In genomic region chr10:96833220-96834001, GRCh38 we compare ENCODE assay signal across 2 cellular contexts.
TF ChIP-seq lines count a peak whose summit lies in the region.

No MANE protein-coding gene starts in this region.

TF ChIP-seq in SK-N-SH, 30 proteins besides CTCF, POLR2A, EP300 and RAD21 (continued from another document):
- no peak for TF ChIP-seq IRF3 (IDR thresholded peaks at IDR 0.05; ENCODE audit: low read depth, low read length)
- TF ChIP-seq FOXM1 (IDR thresholded peaks at IDR 0.05; ENCODE audit: low read depth), result no peak
- no peak for TF ChIP-seq NFIC (IDR thresholded peaks at IDR 0.05; ENCODE audit: borderline replicate concordance)
- TF ChIP-seq FOSL2 (IDR thresholded peaks at IDR 0.05; ENCODE audit: borderline replicate concordance, low read depth), result no peak
- 0 out of 2 replicates have a peak, but pooled peaks have one; percentile 7 for TF ChIP-seq SIN3A (IDR thresholded peaks at IDR 0.05; ENCODE audit: borderline replicate concordance, low read depth, low read length)

TF ChIP-seq in HepG2, 621 proteins besides CTCF, POLR2A, EP300 and RAD21 (continued from another document and continues in another):
- no peak for TF ChIP-seq ZNF619 (CRISPR knock-in tag; IDR thresholded peaks at IDR 0.05)
- TF ChIP-seq MAFF (IDR thresholded peaks at IDR 0.05; ENCODE audit: low read depth, low read length), result no peak
- TF ChIP-seq, protein P1, sequence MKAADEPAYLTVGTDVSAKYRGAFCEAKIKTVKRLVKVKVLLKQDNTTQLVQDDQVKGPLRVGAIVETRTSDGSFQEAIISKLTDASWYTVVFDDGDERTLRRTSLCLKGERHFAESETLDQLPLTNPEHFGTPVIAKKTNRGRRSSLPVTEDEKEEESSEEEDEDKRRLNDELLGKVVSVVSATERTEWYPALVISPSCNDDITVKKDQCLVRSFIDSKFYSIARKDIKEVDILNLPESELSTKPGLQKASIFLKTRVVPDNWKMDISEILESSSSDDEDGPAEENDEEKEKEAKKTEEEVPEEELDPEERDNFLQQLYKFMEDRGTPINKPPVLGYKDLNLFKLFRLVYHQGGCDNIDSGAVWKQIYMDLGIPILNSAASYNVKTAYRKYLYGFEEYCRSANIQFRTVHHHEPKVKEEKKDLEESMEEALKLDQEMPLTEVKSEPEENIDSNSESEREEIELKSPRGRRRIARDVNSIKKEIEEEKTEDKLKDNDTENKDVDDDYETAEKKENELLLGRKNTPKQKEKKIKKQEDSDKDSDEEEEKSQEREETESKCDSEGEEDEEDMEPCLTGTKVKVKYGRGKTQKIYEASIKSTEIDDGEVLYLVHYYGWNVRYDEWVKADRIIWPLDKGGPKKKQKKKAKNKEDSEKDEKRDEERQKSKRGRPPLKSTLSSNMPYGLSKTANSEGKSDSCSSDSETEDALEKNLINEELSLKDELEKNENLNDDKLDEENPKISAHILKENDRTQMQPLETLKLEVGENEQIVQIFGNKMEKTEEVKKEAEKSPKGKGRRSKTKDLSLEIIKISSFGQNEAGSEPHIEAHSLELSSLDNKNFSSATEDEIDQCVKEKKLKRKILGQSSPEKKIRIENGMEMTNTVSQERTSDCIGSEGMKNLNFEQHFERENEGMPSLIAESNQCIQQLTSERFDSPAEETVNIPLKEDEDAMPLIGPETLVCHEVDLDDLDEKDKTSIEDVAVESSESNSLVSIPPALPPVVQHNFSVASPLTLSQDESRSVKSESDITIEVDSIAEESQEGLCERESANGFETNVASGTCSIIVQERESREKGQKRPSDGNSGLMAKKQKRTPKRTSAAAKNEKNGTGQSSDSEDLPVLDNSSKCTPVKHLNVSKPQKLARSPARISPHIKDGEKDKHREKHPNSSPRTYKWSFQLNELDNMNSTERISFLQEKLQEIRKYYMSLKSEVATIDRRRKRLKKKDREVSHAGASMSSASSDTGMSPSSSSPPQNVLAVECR (CRISPR knock-in tag; IDR thresholded peaks at IDR 0.05; ENCODE audit: borderline replicate concordance), result peak; percentile 41; the same call in 1 of the 2 replicates
- no peak for TF ChIP-seq ELF3 (CRISPR knock-in tag; IDR thresholded peaks at IDR 0.05)
- no peak for TF ChIP-seq SIX4 (CRISPR knock-in tag; IDR thresholded peaks at IDR 0.05)
- TF ChIP-seq ZSCAN30 (CRISPR knock-in tag; IDR thresholded peaks at IDR 0.05), result no peak
- TF ChIP-seq GLI4 (CRISPR knock-in tag; IDR thresholded peaks at IDR 0.05; ENCODE audit: borderline replicate concordance), result no peak
- TF ChIP-seq NAIF1 (CRISPR knock-in tag; IDR thresholded peaks at IDR 0.05; ENCODE audit: borderline replicate concordance), result peak; percentile 52; the same call in 1 of the 2 replicates
- TF ChIP-seq ZBTB46 (CRISPR knock-in tag; IDR thresholded peaks at IDR 0.05; ENCODE audit: borderline replicate concordance), result no peak
- no peak for TF ChIP-seq EED (CRISPR knock-in tag; IDR thresholded peaks at IDR 0.05)
- TF ChIP-seq MBD4 (IDR thresholded peaks at IDR 0.05; ENCODE audit: borderline replicate concordance, low read length), result no peak
- 0 out of 2 replicates have a peak, but pooled peaks have one; percentile 48 for TF ChIP-seq AFF4 (CRISPR knock-in tag; IDR thresholded peaks at IDR 0.05)
- TF ChIP-seq ZNF136 (CRISPR knock-in tag; IDR thresholded peaks at IDR 0.05; ENCODE audit: low read depth), result no peak
- TF ChIP-seq XBP1 (CRISPR knock-in tag; IDR thresholded peaks at IDR 0.05), result no peak
- no peak for TF ChIP-seq HNF1A (IDR thresholded peaks at IDR 0.05; ENCODE audit: low read depth)
- TF ChIP-seq HNF1A (CRISPR knock-in tag; IDR thresholded peaks at IDR 0.05; ENCODE audit: borderline replicate concordance), result no peak
- TF ChIP-seq GABPB1 (CRISPR knock-in tag; IDR thresholded peaks at IDR 0.05), result peak; percentile 21; the same call in 1 of the 2 replicates
- TF ChIP-seq ZFP82 (CRISPR knock-in tag; IDR thresholded peaks at IDR 0.05; ENCODE audit: borderline replicate concordance), result 0 out of 2 replicates have a peak, but pooled peaks have one; percentile 15
- no peak for TF ChIP-seq SNAPC5 (CRISPR knock-in tag; IDR thresholded peaks at IDR 0.05; ENCODE audit: borderline replicate concordance)
- TF ChIP-seq, protein P2, sequence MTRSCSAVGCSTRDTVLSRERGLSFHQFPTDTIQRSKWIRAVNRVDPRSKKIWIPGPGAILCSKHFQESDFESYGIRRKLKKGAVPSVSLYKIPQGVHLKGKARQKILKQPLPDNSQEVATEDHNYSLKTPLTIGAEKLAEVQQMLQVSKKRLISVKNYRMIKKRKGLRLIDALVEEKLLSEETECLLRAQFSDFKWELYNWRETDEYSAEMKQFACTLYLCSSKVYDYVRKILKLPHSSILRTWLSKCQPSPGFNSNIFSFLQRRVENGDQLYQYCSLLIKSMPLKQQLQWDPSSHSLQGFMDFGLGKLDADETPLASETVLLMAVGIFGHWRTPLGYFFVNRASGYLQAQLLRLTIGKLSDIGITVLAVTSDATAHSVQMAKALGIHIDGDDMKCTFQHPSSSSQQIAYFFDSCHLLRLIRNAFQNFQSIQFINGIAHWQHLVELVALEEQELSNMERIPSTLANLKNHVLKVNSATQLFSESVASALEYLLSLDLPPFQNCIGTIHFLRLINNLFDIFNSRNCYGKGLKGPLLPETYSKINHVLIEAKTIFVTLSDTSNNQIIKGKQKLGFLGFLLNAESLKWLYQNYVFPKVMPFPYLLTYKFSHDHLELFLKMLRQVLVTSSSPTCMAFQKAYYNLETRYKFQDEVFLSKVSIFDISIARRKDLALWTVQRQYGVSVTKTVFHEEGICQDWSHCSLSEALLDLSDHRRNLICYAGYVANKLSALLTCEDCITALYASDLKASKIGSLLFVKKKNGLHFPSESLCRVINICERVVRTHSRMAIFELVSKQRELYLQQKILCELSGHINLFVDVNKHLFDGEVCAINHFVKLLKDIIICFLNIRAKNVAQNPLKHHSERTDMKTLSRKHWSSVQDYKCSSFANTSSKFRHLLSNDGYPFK (CRISPR knock-in tag; IDR thresholded peaks at IDR 0.05; ENCODE audit: borderline replicate concordance), result peak; percentile 37; the same call in 1 of the 2 replicates
- TF ChIP-seq KMT2A (CRISPR knock-in tag; IDR thresholded peaks at IDR 0.05), result 0 out of 2 replicates have a peak, but pooled peaks have one; percentile 27
- TF ChIP-seq ZNF296 (CRISPR knock-in tag; conservative IDR thresholded peaks at IDR 0.05), result 0 out of 2 replicates have a peak, but pooled peaks have one; percentile 30
- 0 out of 2 replicates have a peak, but pooled peaks have one; percentile 11 for TF ChIP-seq THRA (CRISPR knock-in tag; IDR thresholded peaks at IDR 0.05; ENCODE audit: borderline replicate concordance)
- TF ChIP-seq, protein P3, sequence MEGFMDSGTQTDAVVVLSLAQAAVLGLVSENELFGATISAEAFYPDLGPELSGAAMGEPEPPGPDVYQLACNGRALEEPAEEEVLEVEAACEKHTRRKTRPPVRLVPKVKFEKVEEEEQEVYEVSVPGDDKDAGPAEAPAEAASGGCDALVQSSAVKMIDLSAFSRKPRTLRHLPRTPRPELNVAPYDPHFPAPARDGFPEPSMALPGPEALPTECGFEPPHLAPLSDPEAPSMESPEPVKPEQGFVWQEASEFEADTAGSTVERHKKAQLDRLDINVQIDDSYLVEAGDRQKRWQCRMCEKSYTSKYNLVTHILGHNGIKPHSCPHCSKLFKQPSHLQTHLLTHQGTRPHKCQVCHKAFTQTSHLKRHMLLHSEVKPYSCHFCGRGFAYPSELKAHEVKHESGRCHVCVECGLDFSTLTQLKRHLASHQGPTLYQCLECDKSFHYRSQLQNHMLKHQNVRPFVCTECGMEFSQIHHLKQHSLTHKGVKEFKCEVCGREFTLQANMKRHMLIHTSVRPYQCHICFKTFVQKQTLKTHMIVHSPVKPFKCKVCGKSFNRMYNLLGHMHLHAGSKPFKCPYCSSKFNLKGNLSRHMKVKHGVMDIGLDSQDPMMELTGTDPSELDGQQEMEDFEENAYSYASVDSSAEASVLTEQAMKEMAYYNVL (CRISPR knock-in tag; IDR thresholded peaks at IDR 0.05; ENCODE audit: borderline replicate concordance), result no peak
- no peak for TF ChIP-seq DNMT1 (CRISPR knock-in tag; IDR thresholded peaks at IDR 0.05)
- TF ChIP-seq, protein P4, sequence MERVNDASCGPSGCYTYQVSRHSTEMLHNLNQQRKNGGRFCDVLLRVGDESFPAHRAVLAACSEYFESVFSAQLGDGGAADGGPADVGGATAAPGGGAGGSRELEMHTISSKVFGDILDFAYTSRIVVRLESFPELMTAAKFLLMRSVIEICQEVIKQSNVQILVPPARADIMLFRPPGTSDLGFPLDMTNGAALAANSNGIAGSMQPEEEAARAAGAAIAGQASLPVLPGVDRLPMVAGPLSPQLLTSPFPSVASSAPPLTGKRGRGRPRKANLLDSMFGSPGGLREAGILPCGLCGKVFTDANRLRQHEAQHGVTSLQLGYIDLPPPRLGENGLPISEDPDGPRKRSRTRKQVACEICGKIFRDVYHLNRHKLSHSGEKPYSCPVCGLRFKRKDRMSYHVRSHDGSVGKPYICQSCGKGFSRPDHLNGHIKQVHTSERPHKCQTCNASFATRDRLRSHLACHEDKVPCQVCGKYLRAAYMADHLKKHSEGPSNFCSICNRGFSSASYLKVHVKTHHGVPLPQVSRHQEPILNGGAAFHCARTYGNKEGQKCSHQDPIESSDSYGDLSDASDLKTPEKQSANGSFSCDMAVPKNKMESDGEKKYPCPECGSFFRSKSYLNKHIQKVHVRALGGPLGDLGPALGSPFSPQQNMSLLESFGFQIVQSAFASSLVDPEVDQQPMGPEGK (CRISPR knock-in tag; IDR thresholded peaks at IDR 0.05), result peak; percentile 40
- TF ChIP-seq SAP130 (CRISPR knock-in tag; IDR thresholded peaks at IDR 0.05; ENCODE audit: low read depth), result peak; percentile 52; the same call in 1 of the 2 replicates
- peak; percentile 14; the same call in 1 of the 2 replicates for TF ChIP-seq ZBTB38 (CRISPR knock-in tag; IDR thresholded peaks at IDR 0.05)
- TF ChIP-seq ZNF772 (CRISPR knock-in tag; IDR thresholded peaks at IDR 0.05), result no peak
